ENCODE assay signal across 15 cellular contexts in the genomic region with DNA sequence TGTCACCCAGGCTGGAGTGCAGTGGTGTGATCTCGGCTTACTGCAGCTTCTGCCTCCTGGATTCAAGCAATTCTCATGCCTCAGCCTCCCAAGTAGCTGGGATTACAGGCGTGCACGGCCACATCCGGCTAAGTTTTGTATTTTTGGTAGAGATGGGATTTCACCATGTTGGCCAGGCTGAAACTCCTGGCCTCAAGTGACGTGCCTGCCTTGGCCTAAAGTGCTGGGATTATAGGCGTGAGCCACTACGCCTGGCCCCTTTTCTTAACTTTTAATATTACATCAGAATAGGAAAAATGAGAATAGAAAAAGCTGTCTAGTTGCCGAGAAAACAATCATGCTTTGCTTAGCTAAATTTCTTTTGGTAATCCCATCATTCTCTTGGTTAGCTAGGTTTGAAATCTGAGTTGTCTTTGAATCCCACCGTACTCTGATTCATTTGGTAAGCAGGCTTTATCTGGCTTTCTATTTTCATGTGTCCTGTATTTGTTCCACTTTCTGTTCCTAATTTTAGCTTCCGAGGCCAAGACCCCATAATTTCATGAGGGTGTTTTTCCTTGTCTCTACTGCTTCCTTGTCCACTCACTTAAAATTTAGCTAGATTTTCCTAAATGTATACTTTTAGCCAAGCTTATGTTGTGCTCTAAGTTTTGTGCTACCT.
DNase-seq lines count a peak whose midpoint lies in the region; ATAC-seq and TF ChIP-seq lines count a peak whose summit lies in the region.
"Had no signal": no experiment of that assay in that cellular context is flagged by ENCODE, and none has a peak within 500 bp of the region (broad histone marks: within the 10 kb centered on the region; RNA-seq: fewer than 3 reads in every experiment).

No MANE protein-coding gene starts in this region.

- peak overlapping the region in 6 of 11 experiments; percentile 6 to 31 (median 11); a peak in 5 of 22 replicates for H3K27ac ChIP-seq in BLaER1 treated with 17β-estradiol and CSF1 and Interleukin-3, amounts not matched to agents 10 nM and 100 nM
- H3K27ac ChIP-seq in mesenchymal stem cell (ENCODE audit: low read length, poor library complexity, severe bottlenecking), result no peak overlapping the region
- H3K27ac ChIP-seq: prostate gland had no signal

- H3K9me3 ChIP-seq in BLaER1 treated with 17β-estradiol and CSF1 and Interleukin-3, amounts not matched to agents 10 nM and 100 nM (replicated peaks in 1 of 11), result no peaks in the 10 kb centered on the region
- H3K9me3 ChIP-seq in mesenchymal stem cell (ENCODE audit: control insufficient read depth, low read length), result no peaks in the 10 kb centered on the region
- H3K9me3 ChIP-seq: BE2C, prostate gland had no signal

- 96% methylated on average over 6 of the region's 10 CpGs for WGBS in mesenchymal stem cell

- H3K79me1 ChIP-seq in mesenchymal stem cell (replicated peaks; ENCODE audit: low read length, poor library complexity, severe bottlenecking), result peaks cover 25% of the 10 kb centered on the region

- H2BK5ac ChIP-seq in mesenchymal stem cell (ENCODE audit: low read depth, low read length, poor library complexity, severe bottlenecking), result no peak overlapping the region

- H3K9me3 Mint-ChIP-seq in activated T-helper 17 cell treated with anti-CD3 and anti-CD28 coated beads, Interleukin-2, amount 50 U/mL, for 72 hours, result no peaks in the 10 kb centered on the region

- peaks cover 59 to 90% (median 77%) of the 10 kb centered on the region in 11 experiments for H3K36me3 ChIP-seq in BLaER1 treated with 17β-estradiol and CSF1 and Interleukin-3, amounts not matched to agents 10 nM and 100 nM
- H3K36me3 ChIP-seq in mesenchymal stem cell (ENCODE audit: control insufficient read depth in 1 of 2, insufficient read depth in 2 of 2, low read depth in 1 of 2, low read length in 2 of 2), result peaks cover 3 to 30% of the 10 kb centered on the region in 2 experiments
- H3K36me3 ChIP-seq: BE2C, prostate gland had no signal

- peaks cover 13 to 29% (median 16%) of the 10 kb centered on the region in 10 experiments for H3K4me1 ChIP-seq in BLaER1 treated with 17β-estradiol and CSF1 and Interleukin-3, amounts not matched to agents 10 nM and 100 nM
- H3K4me1 ChIP-seq in mesenchymal stem cell (ENCODE audit: control insufficient read depth, insufficient read depth, low read depth, low read length), result peaks cover 3% of the 10 kb centered on the region
- H3K4me1 ChIP-seq: prostate gland had no signal

- in situ Hi-C loops in GM13976 (cut with MboI; ENCODE audit: low sequenced_read_pairs, unreplicated experiment), result no loop called here

- H3K4me2 ChIP-seq in BLaER1 treated with 17β-estradiol and CSF1 and Interleukin-3, amounts not matched to agents 10 nM and 100 nM, result peak overlapping the region; percentile 39 to 68 (median 54)
- no peak overlapping the region for H3K4me2 ChIP-seq in mesenchymal stem cell (ENCODE audit: low read length, poor library complexity, severe bottlenecking)

- no peaks in the 10 kb centered on the region for H3K27me3 Mint-ChIP-seq in activated T-helper 17 cell treated with anti-CD3 and anti-CD28 coated beads, Interleukin-2, amount 50 U/mL, for 72 hours

- peak overlapping the region in 2 of 11 experiments; percentile 4 to 45; a peak in 2 of 22 replicates for H3K9ac ChIP-seq in BLaER1 treated with 17β-estradiol and CSF1 and Interleukin-3, amounts not matched to agents 10 nM and 100 nM
- H3K9ac ChIP-seq in mesenchymal stem cell (ENCODE audit: low read length), result peak overlapping the region; percentile 45

- no peak overlapping the region for H3K4ac ChIP-seq in mesenchymal stem cell (ENCODE audit: low read depth in 1 of 2, low read length in 2 of 2)

- no peak overlapping the region for H3K4me3 Mint-ChIP-seq in activated T-helper 17 cell treated with anti-CD3 and anti-CD28 coated beads, Interleukin-2, amount 50 U/mL, for 72 hours

- H3K4me1 Mint-ChIP-seq in activated T-helper 17 cell treated with anti-CD3 and anti-CD28 coated beads, Interleukin-2, amount 50 U/mL, for 72 hours, result peaks cover 11% of the 10 kb centered on the region

- no peak overlapping the region for H2BK12ac ChIP-seq in mesenchymal stem cell (ENCODE audit: low read length in 2 of 2)

- no peak for TF ChIP-seq CTCF in GM13976 (IDR thresholded peaks at IDR 0.05; ENCODE audit: borderline replicate concordance, control extremely low read depth, extremely low read depth, insufficient read depth, missing control alignments)

- H3K23ac ChIP-seq in mesenchymal stem cell (ENCODE audit: low read length in 2 of 2), result no peak overlapping the region

- H3K18ac ChIP-seq in mesenchymal stem cell (ENCODE audit: low read depth in 1 of 2, low read length in 2 of 2), result no peak overlapping the region

- H3K14ac ChIP-seq in mesenchymal stem cell (ENCODE audit: low read length in 2 of 2), result no peak overlapping the region

- peaks cover 0 to 100% (median 19%) of the 10 kb centered on the region in 11 experiments; a peak in 13 of 22 replicates for H4K20me1 ChIP-seq in BLaER1 treated with 17β-estradiol and CSF1 and Interleukin-3, amounts not matched to agents 10 nM and 100 nM

- no peak overlapping the region for H4K8ac ChIP-seq in mesenchymal stem cell (ENCODE audit: low read length)

- peak; percentile 41 for DNase-seq in GM13976 (ENCODE audit: low spot score)
- DNase-seq in mesenchymal stem cell, result no peak
- DNase-seq in NCI-H187 (lab: John Stamatoyannopoulos, UW), result no peak
- DNase-seq in NCI-H1417 (lab: John Stamatoyannopoulos, UW), result no peak
- DNase-seq: activated CD8-positive, alpha-beta memory T cell treated with anti-CD3 and anti-CD28 coated beads, Interleukin-2, amount 50 U/mL, for 48 hours; BE2C; hippocampal formation; stimulated activated CD4-positive, alpha-beta T cell treated with anti-CD3 and anti-CD28 coated beads, Interleukin-2, amount 100 ng/mL, for 48 hours; stimulated activated naive CD4-positive, alpha-beta T cell treated with Interleukin-2 at 50 U/mL for 16 hours had no signal

- ATAC-seq in activated T-helper 17 cell treated with anti-CD3 and anti-CD28 coated beads, Interleukin-2, amount 50 U/mL, for 72 hours (replicated peaks), result no peak
- no peak for ATAC-seq in HG02623 (IDR thresholded peaks at IDR 0.05; ENCODE audit: unreplicated experiment)
- no peak for ATAC-seq in GM19023 (IDR thresholded peaks at IDR 0.05; ENCODE audit: unreplicated experiment)

- no peak overlapping the region for H4K91ac ChIP-seq in mesenchymal stem cell (ENCODE audit: low read length)

- no peak overlapping the region for H3K4me3 ChIP-seq in BLaER1 treated with 17β-estradiol and CSF1 and Interleukin-3, amounts not matched to agents 10 nM and 100 nM
- no peak overlapping the region for H3K4me3 ChIP-seq in mesenchymal stem cell (ENCODE audit: insufficient read depth in 1 of 2, low read depth in 1 of 2, low read length in 2 of 2)
- H3K4me3 ChIP-seq: lung, prostate gland had no signal

- H3K27me3 ChIP-seq in BLaER1 treated with 17β-estradiol and CSF1 and Interleukin-3, amounts not matched to agents 10 nM and 100 nM, result no peaks in the 10 kb centered on the region
- no peaks in the 10 kb centered on the region for H3K27me3 ChIP-seq in mesenchymal stem cell (ENCODE audit: control insufficient read depth in 1 of 2, insufficient read depth in 1 of 2, low read length in 2 of 2)
- H3K27me3 ChIP-seq: BE2C had no signal

- H3K36me3 Mint-ChIP-seq in activated T-helper 17 cell treated with anti-CD3 and anti-CD28 coated beads, Interleukin-2, amount 50 U/mL, for 72 hours (ENCODE audit: low read depth), result peaks cover 85% of the 10 kb centered on the region

- no peak overlapping the region for H2BK120ac ChIP-seq in mesenchymal stem cell (ENCODE audit: low read depth, low read length)

- H2AFZ ChIP-seq in mesenchymal stem cell (ENCODE audit: low read depth, low read length), result no peak overlapping the region

- no peak overlapping the region for H2BK15ac ChIP-seq in mesenchymal stem cell (ENCODE audit: low read depth, poor library complexity, severe bottlenecking)

- peak overlapping the region; percentile 59 for H3K27ac Mint-ChIP-seq in activated T-helper 17 cell treated with anti-CD3 and anti-CD28 coated beads, Interleukin-2, amount 50 U/mL, for 72 hours

- no peak overlapping the region for H2AK5ac ChIP-seq in mesenchymal stem cell (ENCODE audit: low read length, severe bottlenecking)
